1 cellular context compared by ENCODE assay signal in genomic region chr2:86105252-86105968, GRCh38.
TF ChIP-seq lines count a peak whose summit lies in the region.

Gene POLR1A, minus strand, starts transcription at chr2:86105886. Its CDS starts 110 bp downstream, at chr2:86105776.

TF ChIP-seq in HepG2, 621 proteins besides CTCF, POLR2A, EP300 and RAD21 (continued from another document and continues in another):
- TF ChIP-seq MBD4 (IDR thresholded peaks at IDR 0.05; ENCODE audit: borderline replicate concordance, low read length) (no peak), ZNF839 (CRISPR knock-in tag; IDR thresholded peaks at IDR 0.05; ENCODE audit: borderline replicate concordance) (no peak), NFATC3 (CRISPR knock-in tag; IDR thresholded peaks at IDR 0.05) (0 out of 2 replicates have a peak, but pooled peaks have one; percentile 32), PHF20 (CRISPR knock-in tag; IDR thresholded peaks at IDR 0.05) (0 out of 2 replicates have a peak, but pooled peaks have one; percentile 29), NBN (conservative IDR thresholded peaks at IDR 0.05) (no peak), HOXA7 (CRISPR knock-in tag; IDR thresholded peaks at IDR 0.05) (no peak), MLLT10 (CRISPR knock-in tag; IDR thresholded peaks at IDR 0.05) (no peak), CREBL2 (CRISPR knock-in tag; IDR thresholded peaks at IDR 0.05; ENCODE audit: borderline replicate concordance) (no peak), ZNF639 (CRISPR knock-in tag; conservative IDR thresholded peaks at IDR 0.05) (no peak), MYPOP (CRISPR knock-in tag; IDR thresholded peaks at IDR 0.05) (peak; percentile 72; the same call in 1 of the 2 replicates), ZNF510 (CRISPR knock-in tag; IDR thresholded peaks at IDR 0.05; ENCODE audit: low read depth) (no peak), ZNF260 (CRISPR knock-in tag; IDR thresholded peaks at IDR 0.05; ENCODE audit: borderline replicate concordance, low read depth) (no peak), MAF1 (CRISPR knock-in tag; IDR thresholded peaks at IDR 0.05; ENCODE audit: borderline replicate concordance) (no peak), ZNF407 (CRISPR knock-in tag; IDR thresholded peaks at IDR 0.05; ENCODE audit: not compliant biosample characterization) (no peak), TSC22D2 (CRISPR knock-in tag; IDR thresholded peaks at IDR 0.05; ENCODE audit: borderline replicate concordance) (no peak), KAT8 (CRISPR knock-in tag; IDR thresholded peaks at IDR 0.05) (no peak), ZBTB10 (CRISPR knock-in tag; IDR thresholded peaks at IDR 0.05; ENCODE audit: borderline replicate concordance) (0 out of 2 replicates have a peak, but pooled peaks have one; percentile 9), CREB3 (CRISPR knock-in tag; IDR thresholded peaks at IDR 0.05) (no peak; the same call in 1 of the 2 replicates), GFI1 (CRISPR knock-in tag; IDR thresholded peaks at IDR 0.05; ENCODE audit: borderline replicate concordance) (no peak), HINFP (CRISPR knock-in tag; IDR thresholded peaks at IDR 0.05; ENCODE audit: low read depth) (no peak), ZNF766 (CRISPR knock-in tag; IDR thresholded peaks at IDR 0.05; ENCODE audit: borderline replicate concordance) (no peak), NPAS2 (CRISPR knock-in tag; IDR thresholded peaks at IDR 0.05; ENCODE audit: borderline replicate concordance) (no peak), HOXA5 (CRISPR knock-in tag; IDR thresholded peaks at IDR 0.05) (peak; percentile 77), JUNB (CRISPR knock-in tag; IDR thresholded peaks at IDR 0.05; ENCODE audit: borderline replicate concordance) (no peak), MYC (CRISPR knock-in tag; IDR thresholded peaks at IDR 0.05; ENCODE audit: borderline replicate concordance) (peak; percentile 85), AHR (CRISPR knock-in tag; IDR thresholded peaks at IDR 0.05) (peak; percentile 42; the same call in 1 of the 2 replicates), SOX13 (IDR thresholded peaks at IDR 0.05) (no peak), SOX13 (CRISPR knock-in tag; conservative IDR thresholded peaks at IDR 0.05 in 1 of 2, IDR thresholded peaks at IDR 0.05 in 1 of 2) (no peak), MIER3 (CRISPR knock-in tag; IDR thresholded peaks at IDR 0.05; ENCODE audit: borderline replicate concordance) (peak; percentile 40), ZNF816 (CRISPR knock-in tag; IDR thresholded peaks at IDR 0.05; ENCODE audit: borderline replicate concordance) (no peak), TP53 (CRISPR knock-in tag; conservative IDR thresholded peaks at IDR 0.05) (no peak), SRSF1 (optimal IDR thresholded peaks at IDR 0.05; ENCODE audit: low read depth, low read length) (peak; percentile 54), KDM1A (CRISPR knock-in tag; IDR thresholded peaks at IDR 0.05) (no peak), HOMEZ (CRISPR knock-in tag; IDR thresholded peaks at IDR 0.05; ENCODE audit: low read depth) (no peak), NRL (CRISPR knock-in tag; IDR thresholded peaks at IDR 0.05; ENCODE audit: borderline replicate concordance) (no peak; the same call in 1 of the 2 replicates), IRF9 (CRISPR knock-in tag; IDR thresholded peaks at IDR 0.05; ENCODE audit: borderline replicate concordance) (peak; percentile 67; the same call in 1 of the 2 replicates), ZNF883 (CRISPR knock-in tag; IDR thresholded peaks at IDR 0.05; ENCODE audit: not compliant biosample characterization) (no peak), CHD2 (IDR thresholded peaks at IDR 0.05; ENCODE audit: low read depth, low read length) (no peak), ZNF777 (CRISPR knock-in tag; IDR thresholded peaks at IDR 0.05) (no peak), GATAD2A (CRISPR knock-in tag; IDR thresholded peaks at IDR 0.05) (0 out of 2 replicates have a peak, but pooled peaks have one; percentile 5), ZNF263 (CRISPR knock-in tag; IDR thresholded peaks at IDR 0.05) (peak; percentile 36; the same call in 1 of the 2 replicates), NCOR1 (IDR thresholded peaks at IDR 0.05; ENCODE audit: borderline replicate concordance, low read length) (no peak), ZNF773 (CRISPR knock-in tag; IDR thresholded peaks at IDR 0.05; ENCODE audit: borderline replicate concordance) (no peak), THYN1 (CRISPR knock-in tag; IDR thresholded peaks at IDR 0.05; ENCODE audit: borderline replicate concordance, low read depth) (no peak), NFE2 (CRISPR knock-in tag; IDR thresholded peaks at IDR 0.05) (no peak), CAMTA2 (CRISPR knock-in tag; IDR thresholded peaks at IDR 0.05; ENCODE audit: borderline replicate concordance) (no peak)
